Comparison of ENCODE assay signal across 7 cellular contexts in genomic region chr14:31945074-31945613, GRCh38.
DNase-seq lines count a peak whose midpoint lies in the region; ATAC-seq and TF ChIP-seq lines count a peak whose summit lies in the region.

No MANE protein-coding gene starts in this region.

- no peak overlapping the region for H3K4me2 ChIP-seq in OCI-LY7 (ENCODE audit: low read length)

- CTCF ChIA-PET in HEK293 (lab: Yijun Ruan, JAX), result no interaction called here
- CTCF ChIA-PET in OCI-LY7 (lab: Charles Lee; ENCODE audit: unreplicated experiment), result no interaction called here

- POLR2A ChIA-PET in HEK293 (lab: Yijun Ruan, JAX), result no interaction called here
- POLR2A ChIA-PET in OCI-LY7 (lab: Charles Lee), result interaction anchor here (1.1 to 1.5 kb wide), 2 partner anchors 9 to 11 kb away, joined by 4 to 6 read pairs; no protein-coding TSS in a partner anchor

- H3K9me3 ChIP-seq in HEK293 (ENCODE audit: control insufficient read depth, insufficient read depth, low read depth, low read length), result no peaks in the 10 kb centered on the region
- no peaks in the 10 kb centered on the region for H3K9me3 ChIP-seq in OCI-LY7 (ENCODE audit: low read length)
- no peaks in the 10 kb centered on the region for H3K9me3 ChIP-seq in lower lobe of right lung
- H3K9me3 ChIP-seq in thyroid gland, result no peaks in the 10 kb centered on the region
- no peaks in the 10 kb centered on the region for H3K9me3 ChIP-seq in spleen

- no peaks in the 10 kb centered on the region for H3K79me2 ChIP-seq in OCI-LY7 (ENCODE audit: insufficient read depth, low read depth, low read length)

- H3K27ac ChIP-seq in HEK293 (ENCODE audit: extremely low read depth, low read depth, low read length) (no peak overlapping the region), OCI-LY7 (ENCODE audit: low read depth, low read length, poor library complexity, severe bottlenecking) (no peak overlapping the region), lower lobe of right lung (no peak overlapping the region), thyroid gland (no peak overlapping the region), spleen (peak overlapping the region in 3 of 8 donors; percentile 6 to 65 (median 26))

- H3K4me3 ChIP-seq in HEK293 (ENCODE audit: low read depth, low read length) (no peak overlapping the region), OCI-LY7 (ENCODE audit: low read depth, low read length, poor library complexity, severe bottlenecking) (no peak overlapping the region), lower lobe of right lung (no peak overlapping the region), thyroid gland (replicated peaks in 1 of 3) (no peak overlapping the region), spleen (peak overlapping the region in 1 of 8 donors; percentile 46)

- H3K36me3 ChIP-seq in HEK293 (ENCODE audit: control insufficient read depth in 2 of 2, insufficient read depth in 1 of 2, low read length in 2 of 2), result no peaks in the 10 kb centered on the region
- no peaks in the 10 kb centered on the region for H3K36me3 ChIP-seq in OCI-LY7 (ENCODE audit: insufficient read depth, low read length)
- H3K36me3 ChIP-seq in lower lobe of right lung, result no peaks in the 10 kb centered on the region
- no peaks in the 10 kb centered on the region for H3K36me3 ChIP-seq in thyroid gland
- H3K36me3 ChIP-seq in spleen, result no peaks in the 10 kb centered on the region

- intact Hi-C loops in OCI-LY7 (cut with micrococcal nuclease; ENCODE audit: unreplicated experiment), result no loop called here
- intact Hi-C loops in lower lobe of right lung (cut with DNase I), result no loop called here
- intact Hi-C loops in thyroid gland (cut with DNase I), result no loop called here
- intact Hi-C loops in spleen (cut with DNase I; ENCODE audit: low total_unique reads), result no loop called here

- H3K9me2 ChIP-seq in OCI-LY7 (ENCODE audit: insufficient read depth, low read length), result no peaks in the 10 kb centered on the region

- WGBS in thyroid gland, 2 donors, result 87 to 95% methylated on average over 3 of the region's 3 CpGs
- 74 to 84% (median 76%) methylated on average over 3 of the region's 3 CpGs for WGBS in spleen, 5 donors

- peak overlapping the region; percentile 25; the same call in 1 of the 2 replicates for H2AFZ ChIP-seq in OCI-LY7 (ENCODE audit: low read length)

- H4K20me1 ChIP-seq in OCI-LY7 (ENCODE audit: insufficient read depth, low read length), result no peaks in the 10 kb centered on the region

- TF ChIP-seq POLR2A in thyroid gland (IDR thresholded peaks at IDR 0.05) (no peak), spleen (IDR thresholded peaks at IDR 0.05) (no peak)

- H3K27me3 ChIP-seq in lower lobe of right lung (ENCODE audit: low read depth), result no peaks in the 10 kb centered on the region
- H3K27me3 ChIP-seq in thyroid gland, result no peaks in the 10 kb centered on the region
- no peaks in the 10 kb centered on the region for H3K27me3 ChIP-seq in spleen (replicated peaks in 1 of 7)

- DNase-seq in OCI-LY7 (ENCODE audit: low spot score) (peak; percentile 58), lower lobe of right lung (no peak), HUDEP-2 (lab: John Stamatoyannopoulos, UW; ENCODE audit: unreplicated experiment in 76 of 76) (no peak), thyroid gland (no peak), spleen (no peak)

- TF ChIP-seq CTCF in HEK293 (tag by site-specific recombination; IDR thresholded peaks at IDR 0.05) (no peak), OCI-LY7 (conservative IDR thresholded peaks at IDR 0.05; ENCODE audit: low read length) (no peak), lower lobe of right lung (IDR thresholded peaks at IDR 0.05) (no peak), thyroid gland (IDR thresholded peaks at IDR 0.05) (no peak), spleen (IDR thresholded peaks at IDR 0.05 in 8 of 11, conservative IDR thresholded peaks at IDR 0.05 in 3 of 11) (no peak)

- ATAC-seq in GM18508 (IDR thresholded peaks at IDR 0.05; ENCODE audit: insufficient read depth, unreplicated experiment), result peak; percentile 39
- peak; percentile 16 to 39 for ATAC-seq in lower lobe of right lung

- BruUV-seq in OCI-LY7 (replicated peaks; lab: Mats Ljungman, UMichigan), result no TSS peak

- H3K4me1 ChIP-seq in HEK293 (ENCODE audit: control insufficient read depth, insufficient read depth, low read length), result peaks cover 13% of the 10 kb centered on the region
- H3K4me1 ChIP-seq in OCI-LY7 (ENCODE audit: insufficient read depth, low read length, poor library complexity, severe bottlenecking), result peaks cover 11% of the 10 kb centered on the region
- no peaks in the 10 kb centered on the region for H3K4me1 ChIP-seq in lower lobe of right lung
- H3K4me1 ChIP-seq in thyroid gland, result no peaks in the 10 kb centered on the region
- peaks cover 0 to 17% (median 7%) of the 10 kb centered on the region in 6 donors for H3K4me1 ChIP-seq in spleen

TF ChIP-seq in HEK293, 187 proteins besides CTCF, POLR2A, EP300 and RAD21:
- TF ChIP-seq KLF1 (tag by site-specific recombination; IDR thresholded peaks at IDR 0.05) (peak; percentile 34), ZNF610 (tag by site-specific recombination; IDR thresholded peaks at IDR 0.05; ENCODE audit: borderline replicate concordance) (no peak), ZNF664 (tag by site-specific recombination; IDR thresholded peaks at IDR 0.05) (no peak)
